In the genomic region with DNA sequence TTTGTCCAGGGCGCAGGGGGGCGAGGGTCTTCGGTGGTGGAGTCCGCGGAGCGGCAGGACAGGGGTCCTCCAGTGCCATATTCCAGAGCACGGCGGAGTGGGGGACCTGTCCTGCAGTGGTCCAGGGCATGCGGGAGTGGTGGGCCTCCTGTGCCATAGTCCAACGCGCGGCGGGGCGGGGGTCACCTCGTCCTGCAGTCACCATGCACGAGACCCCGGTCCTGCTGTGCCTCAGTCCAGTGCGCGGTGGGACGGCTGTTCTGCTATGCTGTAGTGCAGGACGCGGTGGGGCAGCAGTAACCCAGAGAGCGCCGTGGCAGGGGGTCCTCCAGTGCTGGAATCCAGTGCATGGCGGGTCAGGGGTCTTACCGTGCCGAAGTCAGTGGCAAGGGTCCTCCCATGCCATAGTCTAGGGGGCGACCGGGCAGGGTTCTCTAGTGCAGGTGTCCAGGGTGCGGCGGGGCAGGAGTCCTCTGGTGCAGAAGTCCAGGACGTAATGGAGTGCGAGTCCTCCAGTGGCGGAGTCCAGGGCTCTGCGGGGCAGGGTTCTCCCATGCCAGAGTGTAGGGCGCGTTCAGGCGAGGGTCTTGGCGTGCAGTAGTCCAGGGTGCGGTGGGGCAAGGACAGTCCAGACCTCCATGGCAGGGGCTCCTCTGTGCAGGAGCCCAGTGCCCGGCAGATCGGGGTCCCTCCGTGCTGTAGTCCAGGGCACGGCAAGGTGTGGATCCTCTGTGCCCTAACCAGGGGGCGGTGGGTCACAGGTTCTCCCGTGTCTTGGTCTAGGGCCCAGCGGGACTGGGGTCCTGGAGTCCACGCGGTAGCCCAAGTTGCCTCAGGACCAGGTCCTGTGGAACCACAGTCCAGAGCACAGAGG, we compare ENCODE assay signal across 17 cellular contexts.
"Had no signal": no experiment of that assay in that cellular context is flagged by ENCODE, and none has a peak within 500 bp of the region (broad histone marks: within the 10 kb centered on the region; RNA-seq: fewer than 3 reads in every experiment).

No MANE protein-coding gene starts in this region.

- H3K36me3 Mint-ChIP-seq: immature natural killer cell; memory B cell; naive thymus-derived CD4-positive, alpha-beta T cell; natural killer cell treated with Interleukin-12 subunit alpha and Interleukin-12 subunit beta and Interleukin-15 and Interleukin-18, amount 100 ng/mL, for 72 hours; stimulated activated memory B cell treated with anti-CD40 and anti-IgM and Interleukin-4, amounts not matched to agents 10 μg/mL and 1 μg/mL and 100 μg/mL, for 72 hours; type B pancreatic cell had no signal

- H3K4me1 Mint-ChIP-seq: immature natural killer cell; memory B cell; naive thymus-derived CD4-positive, alpha-beta T cell; stimulated activated memory B cell treated with anti-CD40 and anti-IgM and Interleukin-4, amounts not matched to agents 10 μg/mL and 1 μg/mL and 100 μg/mL, for 72 hours had no signal

- H3K27ac Mint-ChIP-seq: immature natural killer cell; memory B cell; naive thymus-derived CD4-positive, alpha-beta T cell; natural killer cell treated with Interleukin-12 subunit alpha and Interleukin-12 subunit beta and Interleukin-15 and Interleukin-18, amount 100 ng/mL, for 72 hours; stimulated activated memory B cell treated with anti-CD40 and anti-IgM and Interleukin-4, amounts not matched to agents 10 μg/mL and 1 μg/mL and 100 μg/mL, for 72 hours; type B pancreatic cell had no signal

- H3K4me3 Mint-ChIP-seq: immature natural killer cell; memory B cell; naive thymus-derived CD4-positive, alpha-beta T cell; natural killer cell treated with Interleukin-12 subunit alpha and Interleukin-12 subunit beta and Interleukin-15 and Interleukin-18, amount 100 ng/mL, for 72 hours; stimulated activated memory B cell treated with anti-CD40 and anti-IgM and Interleukin-4, amounts not matched to agents 10 μg/mL and 1 μg/mL and 100 μg/mL, for 72 hours; type B pancreatic cell had no signal

- H3K9me3 Mint-ChIP-seq: memory B cell; naive thymus-derived CD4-positive, alpha-beta T cell; natural killer cell treated with Interleukin-12 subunit alpha and Interleukin-12 subunit beta and Interleukin-15 and Interleukin-18, amount 100 ng/mL, for 72 hours; stimulated activated memory B cell treated with anti-CD40 and anti-IgM and Interleukin-4, amounts not matched to agents 10 μg/mL and 1 μg/mL and 100 μg/mL, for 72 hours; type B pancreatic cell had no signal

- DNase-seq: hypothalamus; immature natural killer cell; left ventricle myocardium inferior; midbrain; naive thymus-derived CD4-positive, alpha-beta T cell; ovary; retina; stimulated activated CD4-positive, alpha-beta T cell treated with anti-CD3 and anti-CD28 coated beads, Interleukin-1b, Interleukin-23, amount 100 ng/mL, for 48 hours; stimulated activated CD4-positive, alpha-beta T cell treated with anti-CD3 and anti-CD28 coated beads, Interleukin-2, amount 100 ng/mL, for 48 hours; stimulated activated CD4-positive, alpha-beta T cell treated with anti-CD3 and anti-CD28 coated beads, Interleukin-4, amount 100 ng/mL, for 4 hours; stimulated activated CD8-positive, alpha-beta memory T cell treated with anti-CD3 and anti-CD28 coated beads, Interleukin-4, amount 100 ng/mL, for 48 hours; stimulated activated naive CD4-positive, alpha-beta T cell treated with Interleukin-2 at 50 U/mL for 16 hours; uterus had no signal
